Comparison of ENCODE assay signal across 9 cellular contexts in genomic region chr2:104434363-104434792, GRCh38.
DNase-seq lines count a peak whose midpoint lies in the region; ATAC-seq lines count a peak whose summit lies in the region.
"Had no signal": no experiment of that assay in that cellular context is flagged by ENCODE, and none has a peak within 500 bp of the region (broad histone marks: within the 10 kb centered on the region; RNA-seq: fewer than 3 reads in every experiment).

No MANE protein-coding gene starts in this region.

- H3K4me1 Mint-ChIP-seq in activated naive CD4-positive, alpha-beta T cell treated with anti-CD3 and anti-CD28 coated beads for 36 hours (ENCODE audit: low read depth): peaks cover 7% of the 10 kb centered on the region

- peaks cover 24% of the 10 kb centered on the region for H3K27me3 Mint-ChIP-seq in activated naive CD4-positive, alpha-beta T cell treated with anti-CD3 and anti-CD28 coated beads for 36 hours (ENCODE audit: low read depth)

- intact Hi-C loops in activated naive CD4-positive, alpha-beta T cell treated with anti-CD3 and anti-CD28 coated beads for 36 hours (cut with micrococcal nuclease): no loop called here

- CTCF ChIA-PET in activated naive CD4-positive, alpha-beta T cell treated with anti-CD3 and anti-CD28 coated beads for 36 hours (lab: Charles Lee): no interaction called here

- ATAC-seq in HG02840 (IDR thresholded peaks at IDR 0.05; ENCODE audit: low FRiP score, unreplicated experiment) (peak; percentile 61), esophagus mucosa (no peak)

- DNase-seq in activated naive CD4-positive, alpha-beta T cell treated with anti-CD3 and anti-CD28 coated beads for 36 hours: peak; percentile 14
- no peak for DNase-seq in activated naive CD4-positive, alpha-beta T cell treated with anti-CD3 and anti-CD28 coated beads, Interleukin-2, amount 50 U/mL, for 16 hours
- peak; percentile 86 for DNase-seq in NCI-H510A treated with DMSO at 0.1 percent for 48 hours (lab: John Stamatoyannopoulos, UW)
- peak; percentile 57 for DNase-seq in germinal center (ENCODE audit: low spot score)
- DNase-seq in retina: peak; percentile 61
- DNase-seq in stimulated activated naive CD4-positive, alpha-beta T cell treated with Interleukin-2 at 50 U/mL for 16 hours (lab: John Stamatoyannopoulos, UW): no peak
- DNase-seq: DND-41 had no signal

- no peaks in the 10 kb centered on the region for H3K36me3 Mint-ChIP-seq in activated naive CD4-positive, alpha-beta T cell treated with anti-CD3 and anti-CD28 coated beads for 36 hours (ENCODE audit: low read depth)

- H3K27ac Mint-ChIP-seq in activated naive CD4-positive, alpha-beta T cell treated with anti-CD3 and anti-CD28 coated beads for 36 hours: no peak overlapping the region

- H3K4me3 Mint-ChIP-seq in activated naive CD4-positive, alpha-beta T cell treated with anti-CD3 and anti-CD28 coated beads for 36 hours: no peak overlapping the region

- no peaks in the 10 kb centered on the region for H3K9me3 Mint-ChIP-seq in activated naive CD4-positive, alpha-beta T cell treated with anti-CD3 and anti-CD28 coated beads for 36 hours

Comparison
In these comparisons a context has a peak if more than half of its experiments do, and no peak if none do; other contexts are left out.
1. DNase-seq: peak in activated naive CD4-positive, alpha-beta T cell treated with anti-CD3 and anti-CD28 coated beads for 36 hours (single experiment), NCI-H510A treated with DMSO at 0.1 percent for 48 hours (single experiment), germinal center (single experiment) and retina (single experiment); none in activated naive CD4-positive, alpha-beta T cell treated with anti-CD3 and anti-CD28 coated beads, Interleukin-2, amount 50 U/mL, for 16 hours (single experiment) and stimulated activated naive CD4-positive, alpha-beta T cell treated with Interleukin-2 at 50 U/mL for 16 hours (single experiment).